ENCODE assay signal across 9 cellular contexts in genomic region chr2:102735431-102736130, GRCh38. TPM values are rescaled to one million over a fixed set of nuclear protein-coding genes. Genes with fewer than 3 reads are reported as not detected.
DNase-seq lines count a peak whose midpoint lies in the region; ATAC-seq, FAIRE-seq and TF ChIP-seq lines count a peak whose summit lies in the region.
"Had no signal": no experiment of that assay in that cellular context is flagged by ENCODE, and none has a peak within 500 bp of the region (broad histone marks: within the 10 kb centered on the region; RNA-seq: fewer than 3 reads in every experiment).

No MANE protein-coding gene starts in this region.

- in situ Hi-C loops in K562 (cut with MboI) = no loop called here

- H3K27ac ChIP-seq in K562 (ENCODE audit: extremely low read depth, low read depth, low read length) (peak overlapping the region; percentile 17; the same call in 1 of the 3 replicates), thymus (ENCODE audit: low read depth) (no peak overlapping the region)

- intact Hi-C loops in K562 (cut with micrococcal nuclease) (no loop called here), left colon (cut with DNase I, micrococcal nuclease) (no loop called here)

- peak overlapping the region; percentile 79 for H3K4me3 ChIP-seq in K562
- H3K4me3 ChIP-seq in thymus (ENCODE audit: low read length) = peak overlapping the region; percentile 85

- H3K79me2 ChIP-seq in K562 (ENCODE audit: control insufficient read depth, insufficient read depth, low read length) = peaks cover 40% of the 10 kb centered on the region

- no TSS peak for BruUV-seq in K562 (replicated peaks; lab: Mats Ljungman, UMichigan)

- TF ChIP-seq CTCF in K562 (IDR thresholded peaks at IDR 0.05 in 2 of 3, conservative IDR thresholded peaks at IDR 0.05 in 1 of 3; ENCODE audit: insufficient read depth in 2 of 3, low read depth in 1 of 3, low read length in 3 of 3) = no peak

- DNase-seq in GM03348 (ENCODE audit: low spot score) (peak; percentile 7), NCI-H2107 treated with DMSO at 0.1 percent for 48 hours (lab: John Stamatoyannopoulos, UW; ENCODE audit: unreplicated experiment) (peak; percentile 27), K562 (ENCODE audit: extremely low read depth in 1 of 4, low spot score in 3 of 4) (peak in 2 of 4 experiments; percentile 32 to 51), left colon (peak; percentile 41 to 51), cerebellar nuclear complex (lab: John Stamatoyannopoulos, UW) (no peak)
- DNase-seq in central memory CD4-positive, alpha-beta T cell = no peak

- ATAC-seq in K562 (peak; percentile 41), left colon (peak; percentile 53), GM21360 (IDR thresholded peaks at IDR 0.05; ENCODE audit: unreplicated experiment) (no peak)

- peak overlapping the region; percentile 93 for H3K4me2 ChIP-seq in K562 (ENCODE audit: insufficient read depth, low read length)

- CTCF ChIA-PET in K562 (lab: Yijun Ruan, JAX; ENCODE audit: low intra/inter-chr PET ratio) = no interaction called here

- H2AFZ ChIP-seq in K562 (ENCODE audit: low read depth, low read length) = peak overlapping the region; percentile 98

- peaks cover 14% of the 10 kb centered on the region for H3K36me3 ChIP-seq in K562 (ENCODE audit: control insufficient read depth, insufficient read depth, low read length)
- H3K36me3 ChIP-seq in thymus (ENCODE audit: control insufficient read depth, insufficient read depth) = peaks cover 7% of the 10 kb centered on the region

- peaks cover 10% of the 10 kb centered on the region; the same call in 1 of the 2 replicates for H4K20me1 ChIP-seq in K562 (replicated peaks; ENCODE audit: control insufficient read depth, insufficient read depth, low read length)

- WGBS in K562 (ENCODE audit: insufficient coverage, low coverage, missing lambda C conversion rate) = 23% methylated on average over 15 of the region's 16 CpGs
- 86% methylated on average over 16 of the region's 16 CpGs for WGBS in thymus

- POLR2A ChIA-PET in K562 (lab: Yijun Ruan, JAX) = interaction anchor here (0.6 to 1.6 kb wide), 6 partner anchors 18 to 120 kb away, joined by 3 to 8 read pairs (median 3); partner anchors contain the start of gene TMEM182

- no peak for FAIRE-seq in K562 (lab: Jason Lieb, UNC)
- FAIRE-seq: TTC549 had no signal

- H3K27me3 ChIP-seq in K562 (ENCODE audit: control insufficient read depth in 2 of 2, insufficient read depth in 2 of 2, low read length in 2 of 2) = no peaks in the 10 kb centered on the region
- H3K27me3 ChIP-seq in thymus (ENCODE audit: control insufficient read depth, insufficient read depth) = no peaks in the 10 kb centered on the region

- no peaks in the 10 kb centered on the region for H3K9me1 ChIP-seq in K562 (ENCODE audit: control insufficient read depth, insufficient read depth, low read length)

- TF ChIP-seq EP300 in K562 (IDR thresholded peaks at IDR 0.05; ENCODE audit: low read length) = no peak

- no peak for TF ChIP-seq POLR2A in K562 (conservative IDR thresholded peaks at IDR 0.05)

- H3K9me3 ChIP-seq in K562 (replicated peaks; ENCODE audit: control insufficient read depth, insufficient read depth, low read depth, low read length) = no peaks in the 10 kb centered on the region
- no peaks in the 10 kb centered on the region for H3K9me3 ChIP-seq in thymus (ENCODE audit: control insufficient read depth)

- peak overlapping the region; percentile 83 to 98 for H3K9ac ChIP-seq in K562 (ENCODE audit: insufficient read depth in 1 of 2, low read depth in 2 of 2, low read length in 2 of 2)

- TF ChIP-seq RAD21 in K562 (CRISPR knock-in tag; conservative IDR thresholded peaks at IDR 0.05 in 1 of 2, IDR thresholded peaks at IDR 0.05 in 1 of 2) = no peak

- H3K4me1 ChIP-seq in K562 (replicated peaks in 1 of 2; ENCODE audit: control insufficient read depth in 2 of 2, insufficient read depth in 2 of 2, low read length in 2 of 2) = peaks cover 6 to 10% of the 10 kb centered on the region in 2 experiments
- peaks cover 12% of the 10 kb centered on the region for H3K4me1 ChIP-seq in thymus (ENCODE audit: control insufficient read depth, insufficient read depth, low read length)

TF ChIP-seq in K562, 482 proteins besides CTCF, POLR2A, EP300 and RAD21 (continues in another document):
- TF ChIP-seq CREM (IDR thresholded peaks at IDR 0.05; ENCODE audit: low read depth) (0 out of 2 replicates have a peak, but pooled peaks have one; percentile 3), NRF1 (conservative IDR thresholded peaks at IDR 0.05 in 1 of 2, IDR thresholded peaks at IDR 0.05 in 1 of 2) (peak; percentile 68 to 73), CTBP1 (IDR thresholded peaks at IDR 0.05; ENCODE audit: borderline replicate concordance) (0 out of 2 replicates have a peak, but pooled peaks have one; percentile 13), CBFA2T3 (IDR thresholded peaks at IDR 0.05) (peak; percentile 24), CEBPB (tag; IDR thresholded peaks at IDR 0.05) (peak; percentile 92), NBN (IDR thresholded peaks at IDR 0.05; ENCODE audit: low read depth) (0 out of 2 replicates have a peak, but pooled peaks have one; percentile 21), ZHX1 (conservative IDR thresholded peaks at IDR 0.05; ENCODE audit: low read length) (no peak), CEBPG (CRISPR knock-in tag; IDR thresholded peaks at IDR 0.05) (peak; percentile 69), CEBPG (tag; conservative IDR thresholded peaks at IDR 0.05 in 1 of 2, IDR thresholded peaks at IDR 0.05 in 1 of 2) (peak; percentile 63 to 88), NKRF (IDR thresholded peaks at IDR 0.05; ENCODE audit: borderline replicate concordance) (no peak), HMBOX1 (IDR thresholded peaks at IDR 0.05) (0 out of 2 replicates have a peak, but pooled peaks have one; percentile 28), ARID1B (IDR thresholded peaks at IDR 0.05) (0 out of 2 replicates have a peak, but pooled peaks have one; percentile 22)

RNA-seq across cellular contexts. Expression of gene TMEM182, which starts 26.2 kb away (rescaled TPM):
- total RNA-seq in K562 (2011; cell fraction: chromatin; rRNA removed; ENCODE audit: low replicate concordance) = 9.4 and 13.2 TPM in 2 replicates
- 4.2 and 6.6 TPM in 2 replicates for total RNA-seq in K562 (2011; cell fraction: nucleolus; rRNA removed)
- total RNA-seq in K562 (2011; cell fraction: nucleoplasm; rRNA removed) = 7.0 and 16.0 TPM in 2 replicates
- total RNA-seq in K562 (2014; rRNA removed) (4.8 and 5.5 TPM in 2 replicates), K562 (2014; rRNA removed; fragmentation: Illumina TruSeq; extraction: Trizol) (6.7 and 7.2 TPM in 2 replicates), K562 (2015; rRNA removed; fragmentation: Illumina TruSeq; extraction: Trizol) (5.6 and 5.7 TPM in 2 replicates), K562 (2021) (5.2 and 7.6 TPM in 2 replicates), left colon (1 to 10 TPM; 2.5 to 2.6 TPM)
- polyA plus RNA-seq in K562 (2011; rRNA removed) (5.7 and 7.5 TPM in 2 replicates), K562 (2014; fragmentation: Illumina TruSeq; extraction: Trizol) (10.0 and 11.2 TPM in 2 replicates), K562 (2014; fragmentation: Nextera tagmentation; extraction: Ambion mirVana) (10 to 100 TPM in 1 of 2 experiments, 1 to 10 TPM in 1; 8.7 to 11.4 TPM), K562 (2014; rRNA removed) (6.3 and 7.8 TPM in 2 replicates), thymus (2.6 TPM)
- 3.7 and 7.9 TPM in 2 replicates for polyA plus RNA-seq in K562 (2011; cell fraction: cytosol; rRNA removed)
- 6.7 and 8.1 TPM in 2 replicates for polyA plus RNA-seq in K562 (2011; cell fraction: nucleus; rRNA removed)
- polyA plus RNA-seq in K562 (2012) = 7.3 and 12.4 TPM in 2 replicates
- 11.3 and 12.0 TPM in 2 replicates for polyA minus RNA-seq in K562 (2011; rRNA and poly(A)+ RNA removed)
- polyA minus RNA-seq in K562 (2011; cell fraction: cytosol; rRNA and poly(A)+ RNA removed) = 2.2 and 3.8 TPM in 2 replicates
- polyA minus RNA-seq in K562 (2011; cell fraction: nucleus; rRNA and poly(A)+ RNA removed) = 7.3 and 9.8 TPM in 2 replicates

Comparison
In these comparisons a context has a peak if more than half of its experiments do, and no peak if none do; other contexts are left out.
1. DNase-seq: peak in GM03348 (single experiment), NCI-H2107 treated with DMSO at 0.1 percent for 48 hours (single experiment) and left colon (2 of 2); none in cerebellar nuclear complex (0 of 2) and central memory CD4-positive, alpha-beta T cell (single experiment).